20 cellular contexts compared by ENCODE assay signal in genomic region chr3:130901463-130902204, GRCh38. TPM values are rescaled to one million over a fixed set of nuclear protein-coding genes. Genes with fewer than 3 reads are reported as not detected.
DNase-seq lines count a peak whose midpoint lies in the region; ATAC-seq, FAIRE-seq and TF ChIP-seq lines count a peak whose summit lies in the region.
"Had no signal": no experiment of that assay in that cellular context is flagged by ENCODE, and none has a peak within 500 bp of the region (broad histone marks: within the 10 kb centered on the region; RNA-seq: fewer than 3 reads in every experiment).

No MANE protein-coding gene starts in this region.

- no peak overlapping the region for H3K4me3 Mint-ChIP-seq in glutamatergic neuron (ENCODE audit: unreplicated experiment)
- no peak overlapping the region for H3K4me3 Mint-ChIP-seq in activated CD4-positive, alpha-beta memory T cell treated with anti-CD3 and anti-CD28 coated beads for 36 hours
- H3K4me3 Mint-ChIP-seq: central memory CD8-positive, alpha-beta T cell had no signal

- no peak overlapping the region for H3K27ac Mint-ChIP-seq in glutamatergic neuron (ENCODE audit: unreplicated experiment)
- no peak overlapping the region for H3K27ac Mint-ChIP-seq in activated CD4-positive, alpha-beta memory T cell treated with anti-CD3 and anti-CD28 coated beads for 36 hours

- peaks cover 31% of the 10 kb centered on the region for H3K4me1 Mint-ChIP-seq in glutamatergic neuron (ENCODE audit: low read depth, unreplicated experiment)
- H3K4me1 Mint-ChIP-seq in activated CD4-positive, alpha-beta memory T cell treated with anti-CD3 and anti-CD28 coated beads for 36 hours (ENCODE audit: low read depth): peaks cover 48% of the 10 kb centered on the region

- H3K4me1 ChIP-seq in A549: peaks cover 57% of the 10 kb centered on the region
- peaks cover 69% of the 10 kb centered on the region for H3K4me1 ChIP-seq in OCI-LY1 (ENCODE audit: insufficient read depth, low read length, severe bottlenecking)

- H3K9me3 ChIP-seq in A549 (no peaks in the 10 kb centered on the region), OCI-LY1 (ENCODE audit: low read length) (peaks cover 4% of the 10 kb centered on the region; the same call in 1 of the 2 replicates)
- H3K9me3 ChIP-seq: stomach had no signal

- no peaks in the 10 kb centered on the region for H3K9me2 ChIP-seq in OCI-LY1 (ENCODE audit: low read depth, low read length)

- TF ChIP-seq EP300 in A549 (IDR thresholded peaks at IDR 0.05): no peak

- FAIRE-seq in A549 (lab: Jason Lieb, UNC) (no peak), GM12891 (lab: Jason Lieb, UNC) (peak; percentile 20)
- FAIRE-seq: G401.6 had no signal

- H3K36me3 Mint-ChIP-seq in glutamatergic neuron (ENCODE audit: unreplicated experiment): no peaks in the 10 kb centered on the region
- peaks cover 1% of the 10 kb centered on the region for H3K36me3 Mint-ChIP-seq in activated CD4-positive, alpha-beta memory T cell treated with anti-CD3 and anti-CD28 coated beads for 36 hours

- H3F3A ChIP-seq in OCI-LY1 (ENCODE audit: insufficient read depth, low read length): no peaks in the 10 kb centered on the region

- peak; percentile 43 to 72; a peak in 4 of 6 replicates for ATAC-seq in A549
- ATAC-seq: activated CD4-positive, CD25-positive, alpha-beta regulatory T cell treated with anti-CD3 and anti-CD28 coated beads, Interleukin-2, amount 50 U/mL, for 24 hours had no signal

- no peak for TF ChIP-seq RAD21 in A549 (conservative IDR thresholded peaks at IDR 0.05 in 1 of 2, IDR thresholded peaks at IDR 0.05 in 1 of 2)

- H3K36me3 ChIP-seq in OCI-LY1 (ENCODE audit: insufficient read depth, low read length): peaks cover 3% of the 10 kb centered on the region; the same call in 1 of the 2 replicates
- H3K36me3 ChIP-seq: stomach had no signal

- no peaks in the 10 kb centered on the region for H3K27me3 ChIP-seq in OCI-LY1 (ENCODE audit: insufficient read depth, low read length)
- H3K27me3 ChIP-seq: stomach had no signal

- H3K27ac ChIP-seq in A549 (peak overlapping the region; percentile 34 to 39; a peak in 3 of 6 replicates), OCI-LY1 (ENCODE audit: low read depth, low read length, poor library complexity, severe bottlenecking) (peak overlapping the region; percentile 53), caudate nucleus (ENCODE audit: low read depth, low read length) (no peak overlapping the region)
- H3K27ac ChIP-seq: parathyroid adenoma, stomach had no signal

- DNase-seq in A549 (ENCODE audit: low read depth in 1 of 2, low spot score in 1 of 2) (peak in 1 of 2 experiments; percentile 5), GM12891 (ENCODE audit: insufficient read length, low spot score) (no peak), glutamatergic neuron (peak; percentile 31), caudate nucleus (lab: John Stamatoyannopoulos, UW) (no peak), AG08395 (ENCODE audit: low spot score) (no peak)
- no peak for DNase-seq in activated CD8-positive, alpha-beta memory T cell treated with anti-CD3 and anti-CD28 coated beads, Interleukin-2, amount 50 U/mL, for 4 hours
- DNase-seq in activated CD4-positive, alpha-beta memory T cell treated with anti-CD3 and anti-CD28 coated beads for 36 hours: no peak
- DNase-seq: amniotic stem cell; effector memory CD4-positive, alpha-beta T cell; head of caudate nucleus; NCI-H2081; NCI-H524; SHP77 treated with DMSO at 0.1 percent for 48 hours; stimulated activated CD4-positive, alpha-beta T cell treated with anti-CD3 and anti-CD28 coated beads, Interleukin-2, amount 100 ng/mL, for 24 hours; stomach had no signal

- H3K79me2 ChIP-seq in OCI-LY1 (ENCODE audit: insufficient read depth, low read length): peaks cover 100% of the 10 kb centered on the region

- no peak overlapping the region for H2AFZ ChIP-seq in OCI-LY1 (ENCODE audit: low read length)
- H2AFZ ChIP-seq: parathyroid adenoma had no signal

- no peak for TF ChIP-seq POLR2A in A549 (IDR thresholded peaks at IDR 0.05; ENCODE audit: low read length)
- TF ChIP-seq POLR2A in GM12891 (IDR thresholded peaks at IDR 0.05; ENCODE audit: low read depth, low read length): no peak

- H3K4me3 ChIP-seq in A549 (no peak overlapping the region), OCI-LY1 (ENCODE audit: low read depth, low read length, poor library complexity, severe bottlenecking) (no peak overlapping the region)
- H3K4me3 ChIP-seq: stomach had no signal

- intact Hi-C loops in activated CD4-positive, alpha-beta memory T cell treated with anti-CD3 and anti-CD28 coated beads for 36 hours (cut with micrococcal nuclease): no loop called here

- peaks cover 3% of the 10 kb centered on the region; the same call in 1 of the 2 replicates for H4K20me1 ChIP-seq in OCI-LY1 (ENCODE audit: insufficient read depth, low read length)

- H3K27me3 Mint-ChIP-seq in glutamatergic neuron (ENCODE audit: unreplicated experiment): no peaks in the 10 kb centered on the region
- H3K27me3 Mint-ChIP-seq in activated CD4-positive, alpha-beta memory T cell treated with anti-CD3 and anti-CD28 coated beads for 36 hours: no peaks in the 10 kb centered on the region
- H3K27me3 Mint-ChIP-seq: central memory CD8-positive, alpha-beta T cell had no signal

- 43% methylated on average over 6 of the region's 6 CpGs for WGBS in A549 (ENCODE audit: missing lambda C conversion rate)

- H3K9ac ChIP-seq in OCI-LY1 (ENCODE audit: low read length): no peak overlapping the region
- H3K9ac ChIP-seq: parathyroid adenoma had no signal

- POLR2A ChIA-PET in A549 (lab: Yijun Ruan, JAX): no interaction called here
- POLR2A ChIA-PET in activated CD4-positive, alpha-beta memory T cell treated with anti-CD3 and anti-CD28 coated beads for 36 hours (lab: Charles Lee): no interaction called here

- TF ChIP-seq CTCF in A549 (IDR thresholded peaks at IDR 0.05) (no peak), OCI-LY1 (IDR thresholded peaks at IDR 0.05; ENCODE audit: low read length) (no peak), glutamatergic neuron (IDR thresholded peaks at IDR 0.05; ENCODE audit: partially characterized antibody, unreplicated experiment) (no peak)

- no peaks in the 10 kb centered on the region for H3K9me3 Mint-ChIP-seq in glutamatergic neuron (ENCODE audit: unreplicated experiment)
- no peaks in the 10 kb centered on the region for H3K9me3 Mint-ChIP-seq in activated CD4-positive, alpha-beta memory T cell treated with anti-CD3 and anti-CD28 coated beads for 36 hours
- H3K9me3 Mint-ChIP-seq: central memory CD8-positive, alpha-beta T cell had no signal

- CTCF ChIA-PET in A549 (lab: Yijun Ruan, JAX): interaction anchor here (2.1 kb wide), 1 partner anchor 141 kb away, joined by 4 read pairs; no protein-coding TSS in a partner anchor
- CTCF ChIA-PET in activated CD4-positive, alpha-beta memory T cell treated with anti-CD3 and anti-CD28 coated beads for 36 hours (lab: Charles Lee): interaction anchor here (0.7 kb wide), 1 partner anchor 23 kb away, joined by 3 read pairs; no protein-coding TSS in a partner anchor

- H3K4me2 ChIP-seq in A549 (peak overlapping the region; percentile 85), OCI-LY1 (ENCODE audit: low read length) (peak overlapping the region; percentile 23; the same call in 1 of the 2 replicates)

TF ChIP-seq in A549, 52 proteins besides CTCF, POLR2A, EP300 and RAD21 (continues in another document):
- TF ChIP-seq ELK1 (IDR thresholded peaks at IDR 0.05; ENCODE audit: low read depth, low read length) (no peak), TFCP2L1 (CRISPR knock-in tag; IDR thresholded peaks at IDR 0.05) (no peak), POLR2AphosphoS2 (conservative IDR thresholded peaks at IDR 0.05; ENCODE audit: low read length) (no peak), ZSCAN20 (CRISPR knock-in tag; IDR thresholded peaks at IDR 0.05) (no peak), SREBF2 (IDR thresholded peaks at IDR 0.05) (no peak), FOSL2 (IDR thresholded peaks at IDR 0.05) (no peak), FOSL2 (CRISPR knock-in tag; IDR thresholded peaks at IDR 0.05) (no peak), RNF2 (IDR thresholded peaks at IDR 0.05; ENCODE audit: borderline replicate concordance, low read depth) (no peak)

TF ChIP-seq in GM12891, 5 proteins besides CTCF, POLR2A, EP300 and RAD21:
- TF ChIP-seq POLR2AphosphoS5 (IDR thresholded peaks at IDR 0.05; ENCODE audit: low read depth, low read length) (no peak), POU2F2 (IDR thresholded peaks at IDR 0.05; ENCODE audit: low read depth, low read length) (no peak), SPI1 (IDR thresholded peaks at IDR 0.05; ENCODE audit: low read depth, low read length) (no peak), TAF1 (IDR thresholded peaks at IDR 0.05; ENCODE audit: low read depth, low read length) (no peak), PAX5 (IDR thresholded peaks at IDR 0.05; ENCODE audit: insufficient read depth, low read length, severe bottlenecking) (no peak)

RNA-seq across cellular contexts. Expression of gene ATP2C1, which starts 7.8 kb away (rescaled TPM):
- polyA plus RNA-seq in A549 (2011; rRNA removed) (69.4 and 74.3 TPM in 2 replicates), A549 (2017; fragmentation: RNase III; extraction: RNeasy Plus Mini Kit Qiagen cat#74134 plus additional on column Dnase treatment) (48.1 to 48.8 TPM (median 48.3 TPM) in 3 replicates)
- polyA plus RNA-seq in A549 (2012; cell fraction: cytosol; rRNA removed): 13.6 and 16.0 TPM in 2 replicates
- 10.1 and 17.9 TPM in 2 replicates for polyA plus RNA-seq in A549 (2012; cell fraction: nucleus; rRNA removed)
- polyA minus RNA-seq in A549 (2011; rRNA and poly(A)+ RNA removed): 35.1 and 41.9 TPM in 2 replicates
- 32.5 TPM for polyA plus RNA-seq in GM12891 (2012; ENCODE audit: low read depth, missing spikeins)
- 130 TPM for total RNA-seq in glutamatergic neuron (ENCODE audit: unreplicated experiment)
- 10 to 100 TPM; 49.8 to 53.2 TPM for total RNA-seq in activated CD4-positive, alpha-beta memory T cell treated with anti-CD3 and anti-CD28 coated beads for 36 hours
